6 cellular contexts compared by ENCODE assay signal in the genomic region with DNA sequence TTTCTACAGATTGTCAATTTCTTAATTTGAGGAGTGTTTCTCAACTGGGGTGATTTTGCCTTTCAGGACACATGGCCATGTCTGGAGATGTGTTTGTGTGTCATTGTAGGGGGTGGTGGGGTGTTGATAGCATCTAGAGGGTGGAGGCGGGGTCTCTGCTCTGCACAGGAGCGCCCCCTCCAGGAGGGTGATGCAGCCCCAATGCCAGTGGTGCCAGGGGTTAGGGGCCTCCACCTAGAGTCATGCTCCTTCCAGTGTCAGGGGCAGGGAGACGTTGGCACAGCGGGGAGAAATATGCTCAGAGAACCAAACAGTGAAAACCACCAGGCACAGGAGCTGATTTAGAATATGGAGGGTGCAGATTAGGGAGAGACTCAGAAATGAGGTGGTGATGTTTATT. TPM values are rescaled to one million over a fixed set of nuclear protein-coding genes. Genes with fewer than 3 reads are reported as not detected.
"Had no signal": no experiment of that assay in that cellular context is flagged by ENCODE, and none has a peak within 500 bp of the region (broad histone marks: within the 10 kb centered on the region; RNA-seq: fewer than 3 reads in every experiment).

No MANE protein-coding gene starts in this region.

RNA-seq across cellular contexts. Expression of gene EDDM13, which starts 26.8 kb away (rescaled TPM):
- total RNA-seq: HT-29, M059J, PC-9, Right ventricle myocardium superior, SJSA1, T-cell had no signal

RNA-seq across cellular contexts. Expression of gene ZSCAN5C, which starts 43.7 kb away (rescaled TPM):
- total RNA-seq: HT-29, M059J, PC-9, Right ventricle myocardium superior, SJSA1, T-cell had no signal

RNA-seq across cellular contexts. Expression of gene ZSCAN5B, which starts 48.2 kb away (rescaled TPM):
- total RNA-seq: HT-29, M059J, PC-9, Right ventricle myocardium superior, SJSA1, T-cell had no signal
